19 cellular contexts compared by ENCODE assay signal in the genomic region with DNA sequence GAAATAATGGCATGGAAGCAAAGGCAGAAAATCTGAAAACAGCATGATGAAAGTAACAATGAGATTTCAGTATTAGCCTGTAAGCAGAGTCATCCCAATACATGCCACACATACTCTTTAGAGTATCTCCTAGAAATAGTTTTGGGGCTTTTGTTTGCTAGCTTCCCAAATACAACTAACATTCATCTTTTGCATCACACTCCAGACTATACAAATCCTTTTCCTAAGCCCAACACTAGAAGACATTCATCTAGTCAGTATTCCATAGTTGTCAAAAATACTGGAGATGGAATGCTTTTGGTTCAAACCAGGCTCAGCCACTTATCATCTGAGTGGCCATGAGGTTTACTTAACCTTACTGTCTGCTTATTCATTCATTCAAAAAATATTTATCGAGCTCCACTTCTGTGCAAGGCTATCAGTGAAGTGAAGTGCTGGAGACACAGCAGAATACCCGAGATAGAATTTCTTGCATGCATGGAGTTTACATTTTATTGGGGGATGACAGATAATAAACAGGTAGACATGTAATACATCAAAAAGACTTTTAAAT.
DNase-seq lines count a peak whose midpoint lies in the region; ATAC-seq and TF ChIP-seq lines count a peak whose summit lies in the region.
"Had no signal": no experiment of that assay in that cellular context is flagged by ENCODE, and none has a peak within 500 bp of the region (broad histone marks: within the 10 kb centered on the region; RNA-seq: fewer than 3 reads in every experiment).

No MANE protein-coding gene starts in this region.

- ATAC-seq in RWPE2 (ENCODE audit: low read depth) (no peak), HG02759 (IDR thresholded peaks at IDR 0.05; ENCODE audit: unreplicated experiment) (no peak), gastroesophageal sphincter (no peak)

- TF ChIP-seq CTCF in RWPE2 (IDR thresholded peaks at IDR 0.05; ENCODE audit: poor library complexity, severe bottlenecking) (no peak), osteoblast (IDR thresholded peaks at IDR 0.05; ENCODE audit: extremely low read depth, low read depth, low read length) (no peak), gastroesophageal sphincter (IDR thresholded peaks at IDR 0.05) (no peak)

- peak overlapping the region; percentile 66 for H3K27ac ChIP-seq in RWPE2 (ENCODE audit: poor library complexity, severe bottlenecking)
- no peak overlapping the region for H3K27ac ChIP-seq in osteoblast (ENCODE audit: low read depth, low read length)
- H3K27ac ChIP-seq in gastroesophageal sphincter = no peak overlapping the region
- H3K27ac ChIP-seq: C4-2B had no signal

- in situ Hi-C loops in Caki2 (cut with HindIII; ENCODE audit: low pct_unique_long_range_greater_than_20kb, low sequenced_read_pairs) = no loop called here

- TF ChIP-seq POLR2A in gastroesophageal sphincter (IDR thresholded peaks at IDR 0.05) = no peak

- H3K79me2 ChIP-seq in osteoblast (ENCODE audit: insufficient read depth, low read length) = no peaks in the 10 kb centered on the region

- no peaks in the 10 kb centered on the region for H3K27me3 ChIP-seq in RWPE2 (ENCODE audit: insufficient read depth, poor library complexity, severe bottlenecking)
- no peaks in the 10 kb centered on the region for H3K27me3 ChIP-seq in osteoblast (ENCODE audit: insufficient read depth, low read length)
- H3K27me3 ChIP-seq in gastroesophageal sphincter = no peaks in the 10 kb centered on the region

- DNase-seq in AG08395 (ENCODE audit: low spot score) = peak; percentile 11
- peak; percentile 24 for DNase-seq in Caki2 (ENCODE audit: low read depth)
- DNase-seq in RWPE2 (ENCODE audit: low spot score) = no peak
- no peak for DNase-seq in osteoblast (ENCODE audit: insufficient read length, low spot score, missing footprints)
- DNase-seq in NCI-H510A (lab: John Stamatoyannopoulos, UW) = no peak
- DNase-seq: AML-193; CD8-positive, alpha-beta memory T cell; GDM1; H7; HFFc6; Kasumi-1; NCI-H1417; NCI-H1694 treated with DMSO at 0.1 percent for 48 hours; NCI-H526 treated with DMSO at 0.1 percent for 48 hours; SHP77; T-helper 2 cell had no signal

- H2AFZ ChIP-seq in osteoblast (ENCODE audit: low read length) = no peak overlapping the region

- no peak overlapping the region for H3K4me3 ChIP-seq in RWPE2 (ENCODE audit: severe bottlenecking)
- no peak overlapping the region for H3K4me3 ChIP-seq in osteoblast (ENCODE audit: insufficient read depth, low read length)
- H3K4me3 ChIP-seq in gastroesophageal sphincter = no peak overlapping the region

- no peaks in the 10 kb centered on the region for H4K20me1 ChIP-seq in osteoblast (ENCODE audit: insufficient read depth, low read length)

- H3K4me1 ChIP-seq in RWPE2 (ENCODE audit: insufficient read depth, poor library complexity, severe bottlenecking) = peaks cover 11% of the 10 kb centered on the region
- peaks cover 21% of the 10 kb centered on the region for H3K4me1 ChIP-seq in osteoblast (ENCODE audit: insufficient read depth, low read length)
- H3K4me1 ChIP-seq in gastroesophageal sphincter = no peaks in the 10 kb centered on the region

- H3K36me3 ChIP-seq in RWPE2 (ENCODE audit: low read depth) (no peaks in the 10 kb centered on the region), osteoblast (ENCODE audit: insufficient read depth, low read length) (no peaks in the 10 kb centered on the region), gastroesophageal sphincter (no peaks in the 10 kb centered on the region)

- WGBS in gastroesophageal sphincter (ENCODE audit: low coverage in 1 of 2), 2 donors = 30 to 71% methylated on average over 2 of the region's 2 CpGs

- H3K9me3 ChIP-seq in RWPE2 (ENCODE audit: severe bottlenecking) (no peaks in the 10 kb centered on the region), osteoblast (ENCODE audit: low read depth, low read length) (no peaks in the 10 kb centered on the region), gastroesophageal sphincter (no peaks in the 10 kb centered on the region)

- peak overlapping the region; percentile 19 for H3K4me2 ChIP-seq in osteoblast (ENCODE audit: insufficient read depth, low read length)

- TF ChIP-seq EP300 in gastroesophageal sphincter (IDR thresholded peaks at IDR 0.05) = no peak

Comparison
In these comparisons a context has a peak if more than half of its experiments do, and no peak if none do; other contexts are left out.
1. DNase-seq: peak in AG08395 (single experiment) and Caki2 (single experiment); none in RWPE2 (single experiment), osteoblast (single experiment) and NCI-H510A (single experiment).